Comparison of ENCODE assay signal across 14 cellular contexts in the genomic region with DNA sequence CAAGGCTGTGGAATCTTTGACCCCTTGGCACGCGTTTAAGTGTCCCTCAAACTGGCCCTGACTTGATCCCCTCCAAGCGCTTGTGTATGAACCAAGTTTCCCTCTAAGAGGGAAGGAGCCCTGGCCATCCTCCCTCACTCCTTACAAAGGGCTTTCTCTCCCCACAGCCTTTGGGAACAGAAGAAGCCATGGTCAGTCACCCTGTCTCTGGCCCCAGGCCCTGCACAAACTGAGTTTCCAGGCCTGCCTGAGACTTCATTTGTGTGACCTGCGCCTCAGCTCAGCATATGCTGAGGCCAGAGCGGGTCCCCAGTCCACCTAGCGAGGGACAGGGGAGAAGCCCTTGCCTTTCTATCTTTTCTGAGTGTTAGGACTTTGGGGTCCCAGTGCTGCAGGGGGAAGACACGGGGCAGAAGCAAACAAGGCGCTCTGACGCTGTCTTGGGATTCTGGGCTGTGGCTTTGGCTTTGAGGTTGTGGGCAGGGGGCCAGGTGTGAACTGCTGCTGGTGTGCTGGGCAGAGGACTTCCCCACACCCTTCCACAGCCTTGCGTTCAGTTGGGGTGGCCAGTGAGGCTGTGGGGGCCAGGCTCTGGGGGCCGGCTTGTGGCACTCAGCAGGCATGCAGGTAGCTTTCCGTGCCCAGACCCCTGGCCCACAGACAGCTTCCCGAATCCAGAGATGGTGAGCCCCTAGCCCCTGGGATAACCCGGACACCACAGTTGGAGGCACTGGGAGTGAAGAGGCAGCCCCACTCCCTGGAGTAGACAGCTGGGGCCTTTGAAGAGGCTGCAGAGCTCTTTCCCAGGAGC. TPM values are rescaled to one million over a fixed set of nuclear protein-coding genes. Genes with fewer than 3 reads are reported as not detected.
DNase-seq lines count a peak whose midpoint lies in the region; FAIRE-seq and TF ChIP-seq lines count a peak whose summit lies in the region.
"Had no signal": no experiment of that assay in that cellular context is flagged by ENCODE, and none has a peak within 500 bp of the region (broad histone marks: within the 10 kb centered on the region; RNA-seq: fewer than 3 reads in every experiment).

No MANE protein-coding gene starts in this region.

- H3K4me1 Mint-ChIP-seq in activated CD4-positive, alpha-beta memory T cell treated with anti-CD3 and anti-CD28 coated beads, Interleukin-2, amount 10 ng/mL, durations not matched to agents 7 days and 5 days = peaks cover 10% of the 10 kb centered on the region
- peaks cover 6% of the 10 kb centered on the region for H3K4me1 Mint-ChIP-seq in activated CD4-positive, alpha-beta memory T cell treated with anti-CD3 and anti-CD28 coated beads for 36 hours (ENCODE audit: low read depth)
- peaks cover 3% of the 10 kb centered on the region for H3K4me1 Mint-ChIP-seq in activated T-helper 2 cell treated with anti-CD3 and anti-CD28 coated beads, Interferon-gamma antibody, Interleukin-2, Interleukin-4, amounts not matched to agents 10 μg/mL and 5 μg/mL and 100 μg/mL, durations not matched to agents 14 hours and 24 hours and 36 hours (ENCODE audit: low read depth)
- peaks cover 3% of the 10 kb centered on the region for H3K4me1 Mint-ChIP-seq in neural crest cell

- in situ Hi-C loops in G401 (cut with HindIII; ENCODE audit: low sequenced_read_pairs) = no loop called here

- H3K27me3 Mint-ChIP-seq in activated CD4-positive, alpha-beta memory T cell treated with anti-CD3 and anti-CD28 coated beads, Interleukin-2, amount 10 ng/mL, durations not matched to agents 7 days and 5 days = peaks cover 42% of the 10 kb centered on the region
- H3K27me3 Mint-ChIP-seq in activated CD4-positive, alpha-beta memory T cell treated with anti-CD3 and anti-CD28 coated beads for 36 hours = peaks cover 30% of the 10 kb centered on the region
- H3K27me3 Mint-ChIP-seq in activated T-helper 2 cell treated with anti-CD3 and anti-CD28 coated beads, Interferon-gamma antibody, Interleukin-2, Interleukin-4, amounts not matched to agents 10 μg/mL and 5 μg/mL and 100 μg/mL, durations not matched to agents 14 hours and 24 hours and 36 hours (ENCODE audit: low read depth) = peaks cover 40% of the 10 kb centered on the region
- H3K27me3 Mint-ChIP-seq in neural crest cell (ENCODE audit: low read depth) = peaks cover 71% of the 10 kb centered on the region

- no peaks in the 10 kb centered on the region for H3K9me3 Mint-ChIP-seq in activated CD4-positive, alpha-beta memory T cell treated with anti-CD3 and anti-CD28 coated beads, Interleukin-2, amount 10 ng/mL, durations not matched to agents 7 days and 5 days
- no peaks in the 10 kb centered on the region for H3K9me3 Mint-ChIP-seq in activated CD4-positive, alpha-beta memory T cell treated with anti-CD3 and anti-CD28 coated beads for 36 hours
- H3K9me3 Mint-ChIP-seq in activated T-helper 2 cell treated with anti-CD3 and anti-CD28 coated beads, Interferon-gamma antibody, Interleukin-2, Interleukin-4, amounts not matched to agents 10 μg/mL and 5 μg/mL and 100 μg/mL, durations not matched to agents 14 hours and 24 hours and 36 hours = no peaks in the 10 kb centered on the region
- no peaks in the 10 kb centered on the region for H3K9me3 Mint-ChIP-seq in neural crest cell
- H3K9me3 Mint-ChIP-seq: activated B cell treated with CpG ODN at 0.5 μM for 24 hours; dendritic cell treated with granulocyte-macrophage colony-stimulating factor and Interleukin-4, amounts not matched to agents 40 ng/mL and 50 ng/mL, for 4 days had no signal

- POLR2A ChIA-PET in activated CD4-positive, alpha-beta memory T cell treated with anti-CD3 and anti-CD28 coated beads, Interleukin-2, amount 10 ng/mL, durations not matched to agents 7 days and 5 days (lab: Charles Lee) = no interaction called here
- POLR2A ChIA-PET in activated CD4-positive, alpha-beta memory T cell treated with anti-CD3 and anti-CD28 coated beads for 36 hours (lab: Charles Lee) = no interaction called here

- no peaks in the 10 kb centered on the region for H3K36me3 Mint-ChIP-seq in activated CD4-positive, alpha-beta memory T cell treated with anti-CD3 and anti-CD28 coated beads, Interleukin-2, amount 10 ng/mL, durations not matched to agents 7 days and 5 days (ENCODE audit: low read depth)
- H3K36me3 Mint-ChIP-seq in activated CD4-positive, alpha-beta memory T cell treated with anti-CD3 and anti-CD28 coated beads for 36 hours = no peaks in the 10 kb centered on the region
- no peaks in the 10 kb centered on the region for H3K36me3 Mint-ChIP-seq in activated T-helper 2 cell treated with anti-CD3 and anti-CD28 coated beads, Interferon-gamma antibody, Interleukin-2, Interleukin-4, amounts not matched to agents 10 μg/mL and 5 μg/mL and 100 μg/mL, durations not matched to agents 14 hours and 24 hours and 36 hours (ENCODE audit: low read depth)
- H3K36me3 Mint-ChIP-seq in neural crest cell (ENCODE audit: low read depth) = no peaks in the 10 kb centered on the region

- CTCF ChIA-PET in activated CD4-positive, alpha-beta memory T cell treated with anti-CD3 and anti-CD28 coated beads, Interleukin-2, amount 10 ng/mL, durations not matched to agents 7 days and 5 days (lab: Charles Lee) = interaction anchor here (1.0 kb wide), 1 partner anchor 42 kb away, joined by 3 read pairs; no protein-coding TSS in a partner anchor
- CTCF ChIA-PET in activated CD4-positive, alpha-beta memory T cell treated with anti-CD3 and anti-CD28 coated beads for 36 hours (lab: Charles Lee) = interaction anchor here (1.1 to 1.5 kb wide), 2 partner anchors 26 to 100 kb away, joined by 3 read pairs; no protein-coding TSS in a partner anchor

- DNase-seq in activated CD4-positive, alpha-beta memory T cell treated with anti-CD3 and anti-CD28 coated beads, Interleukin-2, amount 10 ng/mL, durations not matched to agents 7 days and 5 days = no peak
- DNase-seq in activated CD4-positive, alpha-beta memory T cell treated with anti-CD3 and anti-CD28 coated beads for 36 hours = no peak
- peak; percentile 3 for DNase-seq in G401 (ENCODE audit: low spot score)
- DNase-seq in activated T-helper 2 cell treated with anti-CD3 and anti-CD28 coated beads, Interferon-gamma antibody, Interleukin-2, Interleukin-4, amounts not matched to agents 10 μg/mL and 5 μg/mL and 100 μg/mL, durations not matched to agents 14 hours and 24 hours and 36 hours (ENCODE audit: low spot score) = no peak
- no peak for DNase-seq in neural crest cell (ENCODE audit: low read depth, low spot score)
- no peak for DNase-seq in urothelium cell line (ENCODE audit: low spot score)
- DNase-seq in GM19239 (ENCODE audit: insufficient read length, low spot score) = no peak
- DNase-seq in SIG-M5 (lab: John Stamatoyannopoulos, UW) = no peak
- DNase-seq: activated B cell treated with CpG ODN at 0.5 μM for 24 hours, activated gamma-delta T cell, GF-D8, MM.1S, NCI-H2227 treated with DMSO at 0.1 percent for 48 hours had no signal

- intact Hi-C loops in activated CD4-positive, alpha-beta memory T cell treated with anti-CD3 and anti-CD28 coated beads for 36 hours (cut with micrococcal nuclease) = loop anchor here (10.0 kb wide), 1 partner anchor 214 kb away; no protein-coding TSS in a partner anchor
- intact Hi-C loops in activated T-helper 2 cell treated with anti-CD3 and anti-CD28 coated beads, Interferon-gamma antibody, Interleukin-2, Interleukin-4, amounts not matched to agents 10 μg/mL and 5 μg/mL and 100 μg/mL, durations not matched to agents 14 hours and 24 hours and 36 hours (cut with micrococcal nuclease) = no loop called here

- FAIRE-seq in urothelium cell line (lab: Jason Lieb, UNC) (no peak), GM19239 (lab: Jason Lieb, UNC) (no peak)

- TF ChIP-seq CTCF in neural crest cell (conservative IDR thresholded peaks at IDR 0.05) = no peak

- H3K27ac Mint-ChIP-seq in activated CD4-positive, alpha-beta memory T cell treated with anti-CD3 and anti-CD28 coated beads, Interleukin-2, amount 10 ng/mL, durations not matched to agents 7 days and 5 days = no peak overlapping the region
- no peak overlapping the region for H3K27ac Mint-ChIP-seq in activated CD4-positive, alpha-beta memory T cell treated with anti-CD3 and anti-CD28 coated beads for 36 hours
- H3K27ac Mint-ChIP-seq in activated T-helper 2 cell treated with anti-CD3 and anti-CD28 coated beads, Interferon-gamma antibody, Interleukin-2, Interleukin-4, amounts not matched to agents 10 μg/mL and 5 μg/mL and 100 μg/mL, durations not matched to agents 14 hours and 24 hours and 36 hours = no peak overlapping the region
- H3K27ac Mint-ChIP-seq in neural crest cell (ENCODE audit: unreplicated experiment) = no peak overlapping the region
- H3K27ac Mint-ChIP-seq: activated B cell treated with CpG ODN at 0.5 μM for 24 hours; dendritic cell treated with granulocyte-macrophage colony-stimulating factor and Interleukin-4, amounts not matched to agents 40 ng/mL and 50 ng/mL, for 4 days had no signal

- peak overlapping the region; percentile 61 for H3K4me3 Mint-ChIP-seq in activated CD4-positive, alpha-beta memory T cell treated with anti-CD3 and anti-CD28 coated beads, Interleukin-2, amount 10 ng/mL, durations not matched to agents 7 days and 5 days
- no peak overlapping the region for H3K4me3 Mint-ChIP-seq in activated CD4-positive, alpha-beta memory T cell treated with anti-CD3 and anti-CD28 coated beads for 36 hours
- H3K4me3 Mint-ChIP-seq in activated T-helper 2 cell treated with anti-CD3 and anti-CD28 coated beads, Interferon-gamma antibody, Interleukin-2, Interleukin-4, amounts not matched to agents 10 μg/mL and 5 μg/mL and 100 μg/mL, durations not matched to agents 14 hours and 24 hours and 36 hours (ENCODE audit: low read depth) = peak overlapping the region; percentile 5
- H3K4me3 Mint-ChIP-seq in neural crest cell = peak overlapping the region; percentile 70

RNA-seq across cellular contexts. Expression of a gene that starts 1.5 kb away (rescaled TPM):
- total RNA-seq in activated CD4-positive, alpha-beta memory T cell treated with anti-CD3 and anti-CD28 coated beads, Interleukin-2, amount 10 ng/mL, durations not matched to agents 7 days and 5 days = under 1 TPM; 0.28 to 0.50 TPM
- total RNA-seq in activated CD4-positive, alpha-beta memory T cell treated with anti-CD3 and anti-CD28 coated beads for 36 hours = under 1 TPM; 0.07 to 0.17 TPM
- 0.03 TPM in 1 of 2 replicates, not detected in the other for total RNA-seq in G401 (2014; rRNA removed; shearing (Covaris generic))
- 0.21 and 0.59 TPM in 2 replicates for total RNA-seq in activated T-helper 2 cell treated with anti-CD3 and anti-CD28 coated beads, Interferon-gamma antibody, Interleukin-2, Interleukin-4, amounts not matched to agents 10 μg/mL and 5 μg/mL and 100 μg/mL, durations not matched to agents 14 hours and 24 hours and 36 hours
- total RNA-seq in neural crest cell = 1.6 and 2.5 TPM in 2 replicates
- total RNA-seq: activated B cell treated with CpG ODN at 0.5 μM for 24 hours had no signal

RNA-seq across cellular contexts. Expression of a gene that starts 59.9 kb away (rescaled TPM):
- 10 to 100 TPM; 64.8 to 66.2 TPM for total RNA-seq in activated CD4-positive, alpha-beta memory T cell treated with anti-CD3 and anti-CD28 coated beads, Interleukin-2, amount 10 ng/mL, durations not matched to agents 7 days and 5 days
- 10 to 100 TPM; 30.2 to 32.3 TPM for total RNA-seq in activated CD4-positive, alpha-beta memory T cell treated with anti-CD3 and anti-CD28 coated beads for 36 hours
- 4.3 and 9.2 TPM in 2 replicates for total RNA-seq in G401 (2014; rRNA removed; shearing (Covaris generic))
- 25.2 and 25.6 TPM in 2 replicates for total RNA-seq in activated T-helper 2 cell treated with anti-CD3 and anti-CD28 coated beads, Interferon-gamma antibody, Interleukin-2, Interleukin-4, amounts not matched to agents 10 μg/mL and 5 μg/mL and 100 μg/mL, durations not matched to agents 14 hours and 24 hours and 36 hours
- total RNA-seq in neural crest cell = 13.1 and 14.6 TPM in 2 replicates
